Comparison of ENCODE assay signal across 10 cellular contexts in the genomic region with DNA sequence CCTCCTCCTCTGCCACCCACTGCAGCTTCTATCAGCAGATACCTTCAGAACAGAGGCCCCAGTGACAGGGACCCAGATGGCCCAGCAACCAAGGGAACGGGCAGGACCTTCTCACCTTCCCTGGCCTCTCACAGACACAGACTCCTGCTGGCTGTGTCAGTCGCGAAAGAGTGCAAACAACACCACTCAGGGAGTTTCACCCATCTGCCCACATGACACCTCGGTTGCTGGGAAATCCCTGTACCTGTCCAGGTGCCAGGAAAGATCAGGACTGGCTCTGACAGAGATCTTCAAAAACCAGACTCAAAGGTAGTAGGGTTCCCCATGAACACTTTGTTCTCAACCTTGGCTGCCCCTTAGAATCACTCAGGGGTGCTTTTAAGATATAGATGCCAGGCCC.
"Had no signal": no experiment of that assay in that cellular context is flagged by ENCODE, and none has a peak within 500 bp of the region (broad histone marks: within the 10 kb centered on the region; RNA-seq: fewer than 3 reads in every experiment).

No MANE protein-coding gene starts in this region.

- DNase-seq: activated CD4-positive, alpha-beta memory T cell treated with anti-CD3 and anti-CD28 coated beads, Interleukin-2, amount 10 ng/mL, durations not matched to agents 7 days and 5 days; activated gamma-delta T cell treated with Interleukin-2 at 50 U/mL for 16 hours; activated naive CD8-positive, alpha-beta T cell treated with anti-CD3 and anti-CD28 coated beads for 36 hours; activated T-cell treated with anti-CD3 and anti-CD28 coated beads, Interleukin-2, amount 50 U/mL, for 48 hours; hippocampal formation; kidney glomerular epithelial cell; stomach; uterus had no signal

- ATAC-seq: activated CD4-positive, CD25-positive, alpha-beta regulatory T cell treated with anti-CD3 and anti-CD28 coated beads, Interleukin-2, amount 50 U/mL, for 24 hours; esophagus mucosa had no signal
